Comparison of ENCODE assay signal across 8 cellular contexts in genomic region chr19:10929402-10929794, GRCh38. TPM values are rescaled to one million over a fixed set of nuclear protein-coding genes. Genes with fewer than 3 reads are reported as not detected.
DNase-seq lines count a peak whose midpoint lies in the region; ATAC-seq and TF ChIP-seq lines count a peak whose summit lies in the region.
"Had no signal": no experiment of that assay in that cellular context is flagged by ENCODE, and none has a peak within 500 bp of the region (broad histone marks: within the 10 kb centered on the region; RNA-seq: fewer than 3 reads in every experiment).

No MANE protein-coding gene starts in this region.

- H3K4me3 Mint-ChIP-seq in T-helper 17 cell: peak overlapping the region; percentile 94

- peak overlapping the region; percentile 72 to 92 (median 81) for H3K9ac ChIP-seq in skeletal muscle tissue (ENCODE audit: low read depth in 1 of 3, low read length in 3 of 3)

- ATAC-seq in T-helper 17 cell (no peak), GM21619 (IDR thresholded peaks at IDR 0.05; ENCODE audit: unreplicated experiment) (no peak)
- no peak for ATAC-seq in activated CD4-positive, CD25-positive, alpha-beta regulatory T cell treated with anti-CD3 and anti-CD28 coated beads, Interleukin-2, amount 50 U/mL, for 24 hours

- no peaks in the 10 kb centered on the region for H3K27me3 Mint-ChIP-seq in T-helper 17 cell

- H3K4me1 ChIP-seq in right atrium auricular region (peaks cover 0 to 21% of the 10 kb centered on the region in 2 donors), skeletal muscle tissue (ENCODE audit: control insufficient read depth in 3 of 3, insufficient read depth in 3 of 3, low read length in 3 of 3) (peaks cover 23 to 39% (median 35%) of the 10 kb centered on the region in 3 donors)

- H3K27me3 ChIP-seq in H7 (ENCODE audit: control insufficient read depth, insufficient read depth, low read length) (no peaks in the 10 kb centered on the region), right atrium auricular region (no peaks in the 10 kb centered on the region), skeletal muscle tissue (ENCODE audit: control insufficient read depth in 3 of 3, insufficient read depth in 3 of 3, low read length in 3 of 3) (no peaks in the 10 kb centered on the region)

- H3K36me3 ChIP-seq in H7 (replicated peaks; ENCODE audit: control insufficient read depth, insufficient read depth, low read length): peaks cover 11% of the 10 kb centered on the region
- H3K36me3 ChIP-seq in right atrium auricular region: peaks cover 3% of the 10 kb centered on the region
- H3K36me3 ChIP-seq in skeletal muscle tissue (ENCODE audit: control insufficient read depth in 3 of 3, insufficient read depth in 3 of 3, low read length in 3 of 3): peaks cover 5 to 23% (median 10%) of the 10 kb centered on the region in 3 donors

- no peaks in the 10 kb centered on the region for H3K9me3 ChIP-seq in T-helper 17 cell (ENCODE audit: control insufficient read depth, low read length, poor library complexity, severe bottlenecking)
- H3K9me3 ChIP-seq in right atrium auricular region: no peaks in the 10 kb centered on the region
- H3K9me3 ChIP-seq in skeletal muscle tissue (ENCODE audit: control insufficient read depth in 3 of 3, low read length in 3 of 3): no peaks in the 10 kb centered on the region

- no peak for TF ChIP-seq CTCF in right atrium auricular region (IDR thresholded peaks at IDR 0.05)

- H3K4me3 ChIP-seq in H7 (ENCODE audit: insufficient read depth, low read depth, low read length) (peak overlapping the region; percentile 95), right atrium auricular region (peak overlapping the region; percentile 68 to 99), skeletal muscle tissue (ENCODE audit: low read length in 3 of 3) (peak overlapping the region; percentile 79 to 95 (median 92))

- H3K36me3 Mint-ChIP-seq in T-helper 17 cell (ENCODE audit: low read depth): no peaks in the 10 kb centered on the region

- DNase-seq in H7 (peak; percentile 66), T-helper 17 cell (no peak), right atrium auricular region (ENCODE audit: low spot score) (no peak)
- DNase-seq in stimulated activated naive CD4-positive, alpha-beta T cell (lab: John Stamatoyannopoulos, UW): no peak
- DNase-seq: NCI-H2081 treated with DMSO at 0.1 percent for 48 hours had no signal

- no peak overlapping the region for H3K27ac Mint-ChIP-seq in T-helper 17 cell

- H3K4me1 Mint-ChIP-seq in T-helper 17 cell: peaks cover 11% of the 10 kb centered on the region

- H3K27ac ChIP-seq in right atrium auricular region (peak overlapping the region in 1 of 2 donors; percentile 95), skeletal muscle tissue (ENCODE audit: low read depth, low read length) (no peak overlapping the region)

RNA-seq across cellular contexts. Expression of gene TIMM29, which starts 0.8 kb away (rescaled TPM):
- total RNA-seq in H7 (2014; rRNA removed; shearing (Covaris generic)): 58.2 and 68.3 TPM in 2 replicates
- 10 to 100 TPM; 17.1 to 21.0 TPM for total RNA-seq in T-helper 17 cell
- 10 to 100 TPM; 16.5 to 22.0 TPM for total RNA-seq in right atrium auricular region
- total RNA-seq in skeletal muscle tissue: 25.6 TPM

RNA-seq across cellular contexts. Expression of gene YIPF2, which starts 1.0 kb away (rescaled TPM):
- 81.1 and 90.3 TPM in 2 replicates for total RNA-seq in H7 (2014; rRNA removed; shearing (Covaris generic))
- total RNA-seq in T-helper 17 cell (10 to 100 TPM; 19.5 to 19.8 TPM), right atrium auricular region (10 to 100 TPM; 23.4 to 34.3 TPM), skeletal muscle tissue (30.3 TPM)

RNA-seq across cellular contexts. Expression of gene SMARCA4, which starts 31.4 kb away (rescaled TPM):
- total RNA-seq in H7 (2014; rRNA removed; shearing (Covaris generic)): 173 and 208 TPM in 2 replicates
- total RNA-seq in T-helper 17 cell (10 to 100 TPM; 93.9 to 94.0 TPM), right atrium auricular region (10 to 100 TPM; 29.9 to 41.7 TPM), skeletal muscle tissue (58.5 TPM)

RNA-seq across cellular contexts. Expression of gene CARM1, which starts 58.0 kb away (rescaled TPM):
- total RNA-seq in H7 (2014; rRNA removed; shearing (Covaris generic)): 117 and 151 TPM in 2 replicates
- 10 to 100 TPM; 22.9 to 24.3 TPM for total RNA-seq in T-helper 17 cell
- 10 to 100 TPM; 15.3 to 19.8 TPM for total RNA-seq in right atrium auricular region
- 19.8 TPM for total RNA-seq in skeletal muscle tissue
